Comparison of ENCODE assay signal across 14 cellular contexts in genomic region chr17:64536913-64537312, GRCh38. TPM values are rescaled to one million over a fixed set of nuclear protein-coding genes. Genes with fewer than 3 reads are reported as not detected.
DNase-seq lines count a peak whose midpoint lies in the region; ATAC-seq and TF ChIP-seq lines count a peak whose summit lies in the region.
"Had no signal": no experiment of that assay in that cellular context is flagged by ENCODE, and none has a peak within 500 bp of the region (broad histone marks: within the 10 kb centered on the region; RNA-seq: fewer than 3 reads in every experiment).

No MANE protein-coding gene starts in this region.

- no peaks in the 10 kb centered on the region for H3K27me3 Mint-ChIP-seq in activated naive CD4-positive, alpha-beta T cell treated with anti-CD3 and anti-CD28 coated beads, Interleukin-2, amount 50 U/mL, for 24 hours
- peaks cover 43% of the 10 kb centered on the region for H3K27me3 Mint-ChIP-seq in HFFc6 (ENCODE audit: insufficient read depth)
- H3K27me3 Mint-ChIP-seq in activated naive CD8-positive, alpha-beta T cell treated with anti-CD3 and anti-CD28 coated beads, Interleukin-2, amount 50 U/mL, for 24 hours, result no peaks in the 10 kb centered on the region

- peaks cover 13% of the 10 kb centered on the region for H3K36me3 Mint-ChIP-seq in activated naive CD4-positive, alpha-beta T cell treated with anti-CD3 and anti-CD28 coated beads, Interleukin-2, amount 50 U/mL, for 24 hours
- peaks cover 59% of the 10 kb centered on the region for H3K36me3 Mint-ChIP-seq in HFFc6 (ENCODE audit: low read depth)
- H3K36me3 Mint-ChIP-seq in activated naive CD8-positive, alpha-beta T cell treated with anti-CD3 and anti-CD28 coated beads, Interleukin-2, amount 50 U/mL, for 24 hours (ENCODE audit: low read depth), result peaks cover 42% of the 10 kb centered on the region
- H3K36me3 Mint-ChIP-seq in stimulated activated effector memory CD8-positive, alpha-beta T cell treated with anti-CD3 and anti-CD28 coated beads, Interleukin-12 subunit alpha, Interleukin-12 subunit beta, amount 100 ng/mL, for 72 hours, result peaks cover 82% of the 10 kb centered on the region

- TF ChIP-seq CTCF in HFFc6 (IDR thresholded peaks at IDR 0.05), result no peak

- H3K27ac Mint-ChIP-seq in activated naive CD4-positive, alpha-beta T cell treated with anti-CD3 and anti-CD28 coated beads, Interleukin-2, amount 50 U/mL, for 24 hours, result peak overlapping the region; percentile 71
- H3K27ac Mint-ChIP-seq in HFFc6, result peak overlapping the region; percentile 56
- peak overlapping the region; percentile 0 for H3K27ac Mint-ChIP-seq in activated naive CD8-positive, alpha-beta T cell treated with anti-CD3 and anti-CD28 coated beads, Interleukin-2, amount 50 U/mL, for 24 hours
- H3K27ac Mint-ChIP-seq in stimulated activated effector memory CD8-positive, alpha-beta T cell treated with anti-CD3 and anti-CD28 coated beads, Interleukin-12 subunit alpha, Interleukin-12 subunit beta, amount 100 ng/mL, for 72 hours, result peak overlapping the region; percentile 67

- ATAC-seq in activated naive CD8-positive, alpha-beta T cell treated with anti-CD3 and anti-CD28 coated beads, Interleukin-2, amount 50 U/mL, for 24 hours, result no peak
- ATAC-seq in stimulated activated effector memory CD8-positive, alpha-beta T cell treated with anti-CD3 and anti-CD28 coated beads, Interleukin-12 subunit alpha, Interleukin-12 subunit beta, amount 100 ng/mL, for 72 hours, result no peak
- ATAC-seq in Right ventricle myocardium superior (ENCODE audit: poor library complexity) (no peak), GM18519 (IDR thresholded peaks at IDR 0.05; ENCODE audit: low FRiP score, unreplicated experiment) (no peak)

- H3K9me3 Mint-ChIP-seq in activated naive CD4-positive, alpha-beta T cell treated with anti-CD3 and anti-CD28 coated beads, Interleukin-2, amount 50 U/mL, for 24 hours, result no peaks in the 10 kb centered on the region
- H3K9me3 Mint-ChIP-seq in HFFc6, result peaks cover 11% of the 10 kb centered on the region; the same call in 1 of the 2 replicates
- no peaks in the 10 kb centered on the region for H3K9me3 Mint-ChIP-seq in activated naive CD8-positive, alpha-beta T cell treated with anti-CD3 and anti-CD28 coated beads, Interleukin-2, amount 50 U/mL, for 24 hours
- no peaks in the 10 kb centered on the region for H3K9me3 Mint-ChIP-seq in stimulated activated effector memory CD8-positive, alpha-beta T cell treated with anti-CD3 and anti-CD28 coated beads, Interleukin-12 subunit alpha, Interleukin-12 subunit beta, amount 100 ng/mL, for 72 hours

- no peaks in the 10 kb centered on the region for H3K4me1 Mint-ChIP-seq in activated naive CD4-positive, alpha-beta T cell treated with anti-CD3 and anti-CD28 coated beads, Interleukin-2, amount 50 U/mL, for 24 hours
- peaks cover 35% of the 10 kb centered on the region for H3K4me1 Mint-ChIP-seq in HFFc6 (ENCODE audit: low read depth)
- peaks cover 3% of the 10 kb centered on the region for H3K4me1 Mint-ChIP-seq in activated naive CD8-positive, alpha-beta T cell treated with anti-CD3 and anti-CD28 coated beads, Interleukin-2, amount 50 U/mL, for 24 hours
- H3K4me1 Mint-ChIP-seq in stimulated activated effector memory CD8-positive, alpha-beta T cell treated with anti-CD3 and anti-CD28 coated beads, Interleukin-12 subunit alpha, Interleukin-12 subunit beta, amount 100 ng/mL, for 72 hours, result peaks cover 12% of the 10 kb centered on the region

- no peak overlapping the region for H3K4me3 Mint-ChIP-seq in activated naive CD4-positive, alpha-beta T cell treated with anti-CD3 and anti-CD28 coated beads, Interleukin-2, amount 50 U/mL, for 24 hours
- H3K4me3 Mint-ChIP-seq in HFFc6, result peak overlapping the region; percentile 7; the same call in 1 of the 2 replicates
- H3K4me3 Mint-ChIP-seq in activated naive CD8-positive, alpha-beta T cell treated with anti-CD3 and anti-CD28 coated beads, Interleukin-2, amount 50 U/mL, for 24 hours, result no peak overlapping the region
- no peak overlapping the region for H3K4me3 Mint-ChIP-seq in stimulated activated effector memory CD8-positive, alpha-beta T cell treated with anti-CD3 and anti-CD28 coated beads, Interleukin-12 subunit alpha, Interleukin-12 subunit beta, amount 100 ng/mL, for 72 hours

- intact Hi-C loops in Right ventricle myocardium superior (cut with DNase I), result no loop called here

- no peak for DNase-seq in activated naive CD4-positive, alpha-beta T cell (lab: John Stamatoyannopoulos, UW)
- DNase-seq in HFFc6 (no peak), Right ventricle myocardium superior (no peak)
- DNase-seq in activated naive CD8-positive, alpha-beta T cell treated with anti-CD3 and anti-CD28 coated beads, Interleukin-2, amount 50 U/mL, for 24 hours, result no peak
- DNase-seq in stimulated activated effector memory CD8-positive, alpha-beta T cell treated with anti-CD3 and anti-CD28 coated beads, Interleukin-12 subunit alpha, Interleukin-12 subunit beta, amount 100 ng/mL, for 72 hours (ENCODE audit: low spot score in 2 of 2), result no peak
- DNase-seq: NCI-H1436, NCI-H1930, NCI-H226, NCI-H524, NCI-H82, RPMI8226, SIG-M5 had no signal

RNA-seq across cellular contexts. Expression of gene CEP95, which starts 30.1 kb away (rescaled TPM):
- 10 to 100 TPM in 5 of 6 experiments, 1 to 10 TPM in 1; 9.0 to 13.0 (median 11.5) TPM for total RNA-seq in HFFc6 (2021; fragmentation: NEBNext Ultra II Directional; extraction: Animal tissue kit (Norgen Biotek cat#: 25700))
- total RNA-seq in Right ventricle myocardium superior, result 11.2 TPM

RNA-seq across cellular contexts. Expression of gene DDX5, which starts 30.8 kb away (rescaled TPM):
- total RNA-seq in HFFc6 (2021; fragmentation: NEBNext Ultra II Directional; extraction: Animal tissue kit (Norgen Biotek cat#: 25700)), result 100 to 1,000 TPM; 537 to 635 (median 600) TPM
- total RNA-seq in Right ventricle myocardium superior, result 262 TPM

RNA-seq across cellular contexts. Expression of gene POLG2, which starts 40.1 kb away (rescaled TPM):
- total RNA-seq in HFFc6 (2021; fragmentation: NEBNext Ultra II Directional; extraction: Animal tissue kit (Norgen Biotek cat#: 25700)), result 10 to 100 TPM in 1 of 6 experiments, 1 to 10 TPM in 5; 6.5 to 11.8 (median 7.3) TPM
- 7.4 TPM for total RNA-seq in Right ventricle myocardium superior

Comparison
In these comparisons a context has a peak if more than half of its experiments do, and no peak if none do; other contexts are left out.
1. H3K27ac Mint-ChIP-seq: peak in every context shown above with its lines; median percentile 71 in activated naive CD4-positive, alpha-beta T cell treated with anti-CD3 and anti-CD28 coated beads, Interleukin-2, amount 50 U/mL, for 24 hours; 67 in stimulated activated effector memory CD8-positive, alpha-beta T cell treated with anti-CD3 and anti-CD28 coated beads, Interleukin-12 subunit alpha, Interleukin-12 subunit beta, amount 100 ng/mL, for 72 hours; 56 in HFFc6; 0 in activated naive CD8-positive, alpha-beta T cell treated with anti-CD3 and anti-CD28 coated beads, Interleukin-2, amount 50 U/mL, for 24 hours.